Comparison of ENCODE assay signal across 8 cellular contexts in the genomic region with DNA sequence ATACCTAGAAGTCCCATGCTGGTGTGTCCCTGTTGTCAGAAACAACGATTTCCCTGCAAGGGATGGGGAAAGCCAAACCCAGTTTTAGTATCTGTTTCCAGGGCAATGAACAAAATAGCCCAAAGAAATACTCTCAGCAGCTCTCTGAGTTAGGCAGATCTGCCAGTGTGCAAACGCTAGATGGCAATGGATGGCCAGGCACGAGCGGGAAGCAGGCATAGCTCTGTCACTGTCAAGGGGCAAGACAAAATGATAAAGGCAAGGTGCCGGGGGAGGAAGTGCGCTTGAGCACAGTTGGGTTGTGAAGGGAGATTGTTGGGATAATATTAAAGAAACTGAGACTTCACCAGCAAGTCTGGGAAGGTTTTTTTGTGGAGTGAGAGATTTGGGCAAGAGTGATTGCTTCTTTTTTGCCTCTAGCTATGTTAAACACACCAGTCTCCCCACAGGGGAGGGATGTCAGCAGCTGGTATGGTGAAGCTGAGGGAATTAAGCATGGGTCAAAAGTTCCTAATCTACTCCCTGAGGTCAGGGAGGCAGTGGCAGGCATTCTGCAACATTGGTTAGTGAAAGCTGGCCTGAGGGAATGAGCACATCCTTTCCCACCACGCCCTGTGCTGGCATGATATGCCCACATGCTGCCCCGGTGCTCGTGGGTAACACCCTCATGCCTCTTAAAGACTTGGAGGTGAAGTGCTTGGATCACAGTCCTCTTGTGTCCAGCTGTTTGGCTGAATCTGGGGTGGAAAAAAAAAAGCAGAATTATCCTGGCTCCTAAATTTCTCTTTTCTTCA.
DNase-seq lines count a peak whose midpoint lies in the region; ATAC-seq, FAIRE-seq and TF ChIP-seq lines count a peak whose summit lies in the region.

No MANE protein-coding gene starts in this region.

- H2AFZ ChIP-seq in keratinocyte (ENCODE audit: control insufficient read depth, low read length): no peak overlapping the region

- H3K27me3 ChIP-seq in AG04450 (ENCODE audit: control insufficient read depth, insufficient read depth, low read length) (peaks cover 9% of the 10 kb centered on the region), keratinocyte (ENCODE audit: control insufficient read depth, extremely low read depth, insufficient read depth, low read length) (no peaks in the 10 kb centered on the region)

- peak; percentile 31 for FAIRE-seq in GM19239 (lab: Jason Lieb, UNC)
- peak; percentile 75 for FAIRE-seq in keratinocyte (lab: Jason Lieb, UNC)

- no peak overlapping the region for H3K9ac ChIP-seq in keratinocyte (ENCODE audit: control insufficient read depth, extremely low read depth, insufficient read depth, low read length)

- no peaks in the 10 kb centered on the region for H3K36me3 ChIP-seq in keratinocyte (ENCODE audit: control insufficient read depth in 2 of 2, extremely low read depth in 1 of 2, insufficient read depth in 2 of 2, low read length in 2 of 2)

- no peak overlapping the region for H3K27ac ChIP-seq in AG04450 (ENCODE audit: low read depth, low read length)
- H3K27ac ChIP-seq in keratinocyte (ENCODE audit: control insufficient read depth, insufficient read depth, low read length): no peak overlapping the region

- no peak overlapping the region for H3K4me2 ChIP-seq in keratinocyte (ENCODE audit: control insufficient read depth, extremely low read depth, insufficient read depth, low read depth, low read length)

- peak; percentile 79 for ATAC-seq in HG03469 (IDR thresholded peaks at IDR 0.05; ENCODE audit: unreplicated experiment)
- no peak for ATAC-seq in activated CD8-positive, alpha-beta T cell treated with anti-CD3 and anti-CD28 coated beads for 36 hours

- no peaks in the 10 kb centered on the region for H3K9me3 Mint-ChIP-seq in activated CD8-positive, alpha-beta T cell treated with anti-CD3 and anti-CD28 coated beads for 36 hours

- H3K9me1 ChIP-seq in keratinocyte (ENCODE audit: control insufficient read depth, extremely low read depth, insufficient read depth, low read length): no peaks in the 10 kb centered on the region

- no peak overlapping the region for H3K27ac Mint-ChIP-seq in activated CD8-positive, alpha-beta T cell treated with anti-CD3 and anti-CD28 coated beads for 36 hours

- H3K9me3 ChIP-seq in AG04450 (ENCODE audit: control insufficient read depth, insufficient read depth, low read length): no peaks in the 10 kb centered on the region
- no peaks in the 10 kb centered on the region for H3K9me3 ChIP-seq in keratinocyte (ENCODE audit: control insufficient read depth, low read depth, low read length)

- H3K4me1 Mint-ChIP-seq in activated CD8-positive, alpha-beta T cell treated with anti-CD3 and anti-CD28 coated beads for 36 hours (ENCODE audit: low read depth): no peaks in the 10 kb centered on the region

- POLR2A ChIA-PET in AG04450 (lab: Yijun Ruan, JAX): no interaction called here
- POLR2A ChIA-PET in activated CD8-positive, alpha-beta T cell treated with anti-CD3 and anti-CD28 coated beads for 36 hours (lab: Charles Lee): no interaction called here

- TF ChIP-seq CTCF in AG04450 (IDR thresholded peaks at IDR 0.05; ENCODE audit: low read depth, low read length) (peak; percentile 38; the same call in 1 of the 2 replicates), keratinocyte (optimal IDR thresholded peaks at IDR 0.05 in 1 of 3, IDR thresholded peaks at IDR 0.05 in 1 of 3, conservative IDR thresholded peaks at IDR 0.05 in 1 of 3; ENCODE audit: extremely low read depth in 1 of 3, insufficient read depth in 2 of 3, low read length in 3 of 3) (peak; percentile 54 to 83 (median 59))
- TF ChIP-seq CTCF in activated CD8-positive, alpha-beta T cell treated with anti-CD3 and anti-CD28 coated beads for 36 hours (IDR thresholded peaks at IDR 0.05): no peak

- H3K4me1 ChIP-seq in keratinocyte (ENCODE audit: control insufficient read depth, extremely low read depth, insufficient read depth, low read length): peaks cover 18% of the 10 kb centered on the region

- H3K4me3 Mint-ChIP-seq in activated CD8-positive, alpha-beta T cell treated with anti-CD3 and anti-CD28 coated beads for 36 hours: no peak overlapping the region

- dilution Hi-C loops in keratinocyte (cut with MboI; ENCODE audit: extremely low pct_ligation_motif_present, low sequenced_read_pairs): no loop called here

- no peak overlapping the region for H3K4me3 ChIP-seq in AG04450 (ENCODE audit: low read depth, low read length)
- no peak overlapping the region for H3K4me3 ChIP-seq in keratinocyte (ENCODE audit: control insufficient read depth in 2 of 3, extremely low read depth in 1 of 3, insufficient read depth in 2 of 3, low read depth in 1 of 3, low read length in 3 of 3)

- H3K79me2 ChIP-seq in keratinocyte (ENCODE audit: control insufficient read depth, insufficient read depth, low read length): no peaks in the 10 kb centered on the region

- DNase-seq in AG04450 (ENCODE audit: low read depth, low spot score): no peak
- peak; percentile 16 for DNase-seq in GM19239 (ENCODE audit: insufficient read length, low spot score)
- DNase-seq in activated CD8-positive, alpha-beta T cell treated with anti-CD3 and anti-CD28 coated beads for 36 hours: peak; percentile 33
- no peak for DNase-seq in keratinocyte (ENCODE audit: low read depth, low spot score)
- DNase-seq in NCI-H1694 treated with DMSO at 0.1 percent for 48 hours (lab: John Stamatoyannopoulos, UW): no peak
- DNase-seq in A172 (ENCODE audit: low spot score): no peak
- no peak for DNase-seq in NCI-H1930 (lab: John Stamatoyannopoulos, UW)

- H3K36me3 Mint-ChIP-seq in activated CD8-positive, alpha-beta T cell treated with anti-CD3 and anti-CD28 coated beads for 36 hours (ENCODE audit: low read depth): no peaks in the 10 kb centered on the region

- intact Hi-C loops in activated CD8-positive, alpha-beta T cell treated with anti-CD3 and anti-CD28 coated beads for 36 hours (cut with micrococcal nuclease): no loop called here

- H4K20me1 ChIP-seq in keratinocyte (ENCODE audit: control insufficient read depth, extremely low read depth, insufficient read depth, low read length): no peaks in the 10 kb centered on the region

- no peaks in the 10 kb centered on the region for H3K27me3 Mint-ChIP-seq in activated CD8-positive, alpha-beta T cell treated with anti-CD3 and anti-CD28 coated beads for 36 hours

- CTCF ChIA-PET in AG04450 (lab: Charles Lee): interaction anchor here (0.9 to 2.6 kb wide), 5 partner anchors 33 to 1992 kb away, joined by 3 to 20 read pairs (median 5); no protein-coding TSS in a partner anchor
- CTCF ChIA-PET in activated CD8-positive, alpha-beta T cell treated with anti-CD3 and anti-CD28 coated beads for 36 hours (lab: Charles Lee): interaction anchor here (0.9 to 1.4 kb wide), 4 partner anchors 32 to 768 kb away, joined by 3 to 6 read pairs (median 5); no protein-coding TSS in a partner anchor

Comparison
In these comparisons a context has a peak if more than half of its experiments do, and no peak if none do; other contexts are left out.
1. DNase-seq: peak in GM19239 (single experiment) and activated CD8-positive, alpha-beta T cell treated with anti-CD3 and anti-CD28 coated beads for 36 hours (single experiment); none in AG04450 (single experiment), keratinocyte (single experiment), NCI-H1694 treated with DMSO at 0.1 percent for 48 hours (single experiment), A172 (single experiment) and NCI-H1930 (0 of 2).